ENCODE assay signal across 20 cellular contexts in the genomic region with DNA sequence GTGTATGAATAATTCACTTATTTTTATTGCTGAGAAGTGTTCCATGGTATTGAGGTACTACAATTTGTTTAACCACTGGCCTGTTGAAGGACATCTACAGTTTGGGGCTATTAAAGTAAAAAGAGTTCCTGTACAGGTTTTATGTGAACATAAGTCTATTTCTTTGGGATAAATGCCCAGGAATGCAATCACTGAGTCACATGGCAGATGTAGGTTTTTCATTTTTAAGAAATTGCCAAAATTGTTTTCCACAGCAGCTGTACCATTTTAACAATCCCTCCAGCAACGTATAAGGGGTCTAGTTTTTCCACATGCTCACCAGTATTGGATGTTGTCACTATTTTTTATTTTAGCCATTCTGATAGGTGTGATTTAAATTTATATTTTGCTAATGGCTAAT.
"Had no signal": no experiment of that assay in that cellular context is flagged by ENCODE, and none has a peak within 500 bp of the region (broad histone marks: within the 10 kb centered on the region; RNA-seq: fewer than 3 reads in every experiment).

No MANE protein-coding gene starts in this region.

- ATAC-seq: activated CD4-positive, alpha-beta T cell treated with anti-CD3 and anti-CD28 coated beads for 36 hours; activated T-helper 17 cell treated with anti-CD3 and anti-CD28 coated beads, Interleukin-2, amount 50 U/mL, for 72 hours; left lung; natural killer cell; stimulated activated memory B cell treated with anti-CD40 and anti-IgM and Interleukin-4, amounts not matched to agents 10 μg/mL and 1 μg/mL and 100 μg/mL, for 72 hours had no signal

- H3K4me3 ChIP-seq: left lung, right lobe of liver, smooth muscle cell, stomach, suprapubic skin, tibial nerve had no signal

- H3K9me3 ChIP-seq: left lung, right lobe of liver, stomach, suprapubic skin, tibial nerve had no signal

- DNase-seq: activated B cell treated with CpG ODN at 0.5 μM for 24 hours; activated CD4-positive, alpha-beta T cell treated with anti-CD3 and anti-CD28 coated beads for 36 hours; activated CD4-positive, alpha-beta T cell treated with anti-CD3 and anti-CD28 coated beads, Interleukin-2, amount 50 U/mL, for 4 hours; activated CD8-positive, alpha-beta memory T cell treated with anti-CD3 and anti-CD28 coated beads for 24 hours; activated CD8-positive, alpha-beta memory T cell treated with anti-CD3 and anti-CD28 coated beads, Interleukin-2, amount 50 U/mL, for 4 hours; activated T-cell treated with anti-CD3 and anti-CD28 coated beads, Interleukin-2, amount 50 U/mL, for 24 hours; kidney glomerular epithelial cell; left lung; midbrain; natural killer cell; stimulated activated CD4-positive, alpha-beta T cell treated with anti-CD3 and anti-CD28 coated beads, Interleukin-15, amount 100 ng/mL, for 24 hours; T1000 had no signal

- H3K36me3 ChIP-seq: suprapubic skin had no signal

- H3K4me2 ChIP-seq: smooth muscle cell had no signal

- H3K27me3 ChIP-seq: left lung, right lobe of liver, stomach, suprapubic skin, tibial nerve had no signal

- H3K4me1 ChIP-seq: right lobe of liver had no signal

- H3K27ac ChIP-seq: epithelial cell of prostate, left lung, right lobe of liver, stomach, suprapubic skin had no signal
